In genomic region chr12:56266068-56266633, GRCh38 we compare ENCODE assay signal across 6 cellular contexts. TPM values are rescaled to one million over a fixed set of nuclear protein-coding genes. Genes with fewer than 3 reads are reported as not detected.
A peak's percentile ranks its signal among the peaks of the same experiment; 100 is the strongest.
DNase-seq lines count a peak whose midpoint lies in the region; ATAC-seq and TF ChIP-seq lines count a peak whose summit lies in the region.
"Not testable (repeated sequence)": the region's sequence is repeated elsewhere in the genome, so short reads cannot be mapped to it uniquely, and the experiment has no call there.

No MANE protein-coding gene starts in this region.

- H3K27me3 ChIP-seq in Caco-2 (replicated peaks; ENCODE audit: control insufficient read depth, insufficient read depth, low read length); Panc1 (ENCODE audit: control insufficient read depth, insufficient read depth, low read length); muscle layer of duodenum (ENCODE audit: low read depth, low read length); stomach: not testable (repeated sequence)

- POLR2A ChIA-PET in Caco-2 (lab: Charles Lee) = interaction anchor here (0.5 to 2.0 kb wide), 7 partner anchors 25 to 102 kb away, joined by 3 to 12 read pairs (median 4); partner anchors contain the start of genes RNF41, SMARCC2 and STAT2
- POLR2A ChIA-PET in Panc1 (lab: Charles Lee) = not testable (repeated sequence)

- not testable (repeated sequence) for DNase-seq in Caco-2; Panc1 (ENCODE audit: low read depth, low spot score); fibroblast of the aortic adventitia (ENCODE audit: low read depth); stomach

- H3K4me1 Mint-ChIP-seq in Caco-2 (ENCODE audit: low read depth, unreplicated experiment) = peaks cover 19% of the 10 kb centered on the region

- BruUV-seq in Caco-2 (replicated peaks; lab: Mats Ljungman, UMichigan); Panc1 (replicated peaks; lab: Mats Ljungman, UMichigan): not testable (repeated sequence)

- H3K27ac ChIP-seq in Panc1 (ENCODE audit: low read length) (peak overlapping the region; percentile 75), angular gyrus (ENCODE audit: low read depth, low read length) (peak overlapping the region; percentile 90), muscle layer of duodenum (ENCODE audit: low read length) (peak overlapping the region; percentile 79), stomach (peak overlapping the region; percentile 88 to 98 (median 95))

- ATAC-seq in Panc1 = peak; percentile 1; the same call in 1 of the 2 replicates

- H3K27ac Mint-ChIP-seq in Caco-2 (ENCODE audit: unreplicated experiment) = peak overlapping the region; percentile 61

- in situ Hi-C loops in Panc1 (cut with HindIII; ENCODE audit: low pct_unique_long_range_greater_than_20kb, low sequenced_read_pairs) = not testable (repeated sequence)

- not testable (repeated sequence) for H3K9me3 ChIP-seq in Caco-2; Panc1 (ENCODE audit: control insufficient read depth, insufficient read depth, low read depth, low read length); muscle layer of duodenum (ENCODE audit: control insufficient read depth in 1 of 2, low read length in 2 of 2); stomach

- CTCF ChIA-PET in Caco-2 (lab: Charles Lee) (interaction anchor here (0.6 to 2.2 kb wide), 8 partner anchors 8 to 77 kb away, joined by 3 to 13 read pairs (median 4); partner anchors contain the start of genes ANKRD52, CNPY2, RNF41 and SMARCC2), Panc1 (lab: Charles Lee) (interaction anchor here (0.5 to 0.6 kb wide), 3 partner anchors 8 to 23 kb away, joined by 3 to 4 read pairs (median 3); partner anchors contain the start of gene ANKRD52)

- H3K36me3 Mint-ChIP-seq in Caco-2 (ENCODE audit: insufficient read depth, unreplicated experiment) = peaks cover 30% of the 10 kb centered on the region

- not testable (repeated sequence) for TF ChIP-seq CTCF in Caco-2 (IDR thresholded peaks at IDR 0.05; ENCODE audit: insufficient read depth in 1 of 2, low read depth in 1 of 2, low read length in 1 of 2, severe bottlenecking in 1 of 2, unreplicated experiment in 1 of 2); Panc1 (IDR thresholded peaks at IDR 0.05); fibroblast of the aortic adventitia (IDR thresholded peaks at IDR 0.05; ENCODE audit: insufficient read depth, low read length); stomach (IDR thresholded peaks at IDR 0.05)

- peak overlapping the region; percentile 65 for H3K4me3 ChIP-seq in Caco-2 (ENCODE audit: low read depth, low read length)
- peak overlapping the region; percentile 68 to 69 for H3K4me3 ChIP-seq in Panc1 (ENCODE audit: low read depth in 2 of 2, low read length in 2 of 2)
- H3K4me3 ChIP-seq in fibroblast of the aortic adventitia (ENCODE audit: low read depth, low read length) = peak overlapping the region; percentile 83
- peak overlapping the region; percentile 80 to 82 for H3K4me3 ChIP-seq in muscle layer of duodenum (ENCODE audit: low read depth in 1 of 2, low read length in 2 of 2)
- H3K4me3 ChIP-seq in stomach = peak overlapping the region; percentile 70 to 83 (median 78)

- not testable (repeated sequence) for TF ChIP-seq EP300 in stomach (IDR thresholded peaks at IDR 0.05)

- peak overlapping the region; percentile 83 for H3K4me3 Mint-ChIP-seq in Caco-2 (ENCODE audit: unreplicated experiment)

- not testable (repeated sequence) for TF ChIP-seq POLR2A in stomach (IDR thresholded peaks at IDR 0.05)

- intact Hi-C loops in Caco-2 (cut with micrococcal nuclease; ENCODE audit: unreplicated experiment) = loop anchor here (2.0 kb wide), 5 partner anchors 21 to 147 kb away; partner anchors contain the start of genes CS, SLC39A5 and ZC3H10
- intact Hi-C loops in Panc1 (cut with micrococcal nuclease; ENCODE audit: unreplicated experiment); stomach (cut with DNase I; ENCODE audit: low total_unique reads): not testable (repeated sequence)

- peaks cover 19% of the 10 kb centered on the region for H3K4me1 ChIP-seq in Caco-2
- not testable (repeated sequence) for H3K4me1 ChIP-seq in Panc1 (ENCODE audit: control insufficient read depth, insufficient read depth, low read length)
- peaks cover under 1 to 17% of the 10 kb centered on the region in 2 donors for H3K4me1 ChIP-seq in muscle layer of duodenum (ENCODE audit: control insufficient read depth in 1 of 2, insufficient read depth in 2 of 2, low read length in 2 of 2)
- peaks cover 10 to 30% (median 20%) of the 10 kb centered on the region in 4 donors for H3K4me1 ChIP-seq in stomach

- WGBS in stomach, 5 donors = 62 to 69% (median 65%) methylated on average over 13 of the region's 13 CpGs

- not testable (repeated sequence) for H3K9me3 Mint-ChIP-seq in Caco-2 (ENCODE audit: unreplicated experiment)

- not testable (repeated sequence) for H3K36me3 ChIP-seq in Caco-2 (ENCODE audit: control insufficient read depth, insufficient read depth, low read length); Panc1 (ENCODE audit: control insufficient read depth, insufficient read depth, low read length)
- H3K36me3 ChIP-seq in muscle layer of duodenum (ENCODE audit: control insufficient read depth in 1 of 2, insufficient read depth in 2 of 2, low read length in 2 of 2) (peaks cover 5 to 15% of the 10 kb centered on the region in 2 donors), stomach (peaks cover 3 to 26% (median 19%) of the 10 kb centered on the region in 4 donors)

- H3K27me3 Mint-ChIP-seq in Caco-2 (ENCODE audit: insufficient read depth, unreplicated experiment) = not testable (repeated sequence)

RNA-seq across cellular contexts. Expression of gene COQ10A, which starts 0.6 kb away (rescaled TPM):
- total RNA-seq in Caco-2 (2022) = 16.7 and 18.4 TPM in 2 replicates
- total RNA-seq in Panc1 (2021; ENCODE audit: unreplicated experiment) = 20.0 TPM
- 19.9 TPM for polyA plus RNA-seq in Panc1 (2012; ENCODE audit: insufficient read length)
- total RNA-seq in fibroblast of the aortic adventitia (ENCODE audit: low replicate concordance) = 5.1 and 8.0 TPM in 2 replicates
- 10 to 100 TPM in 2 of 5 donors, 1 to 10 TPM in 3; 6.8 to 86.4 (median 9.4) TPM for total RNA-seq in stomach
- 10 to 100 TPM in 1 of 3 donors, 1 to 10 TPM in 2; 4.4 to 10.1 (median 7.0) TPM for polyA plus RNA-seq in stomach

RNA-seq across cellular contexts. Expression of gene ANKRD52, which starts 8.0 kb away (rescaled TPM):
- 34.6 and 46.3 TPM in 2 replicates for total RNA-seq in Caco-2 (2022)
- 67.5 TPM for total RNA-seq in Panc1 (2021; ENCODE audit: unreplicated experiment)
- 48.3 TPM for polyA plus RNA-seq in Panc1 (2012; ENCODE audit: insufficient read length)
- total RNA-seq in fibroblast of the aortic adventitia (ENCODE audit: low replicate concordance) = 8.7 and 20.0 TPM in 2 replicates
- 10 to 100 TPM in 4 of 5 donors, 1 to 10 TPM in 1; 2.3 to 28.3 (median 14.2) TPM for total RNA-seq in stomach
- polyA plus RNA-seq in stomach = 1 to 10 TPM; 3.1 to 6.7 (median 3.4) TPM

RNA-seq across cellular contexts. Expression of gene CS, which starts 34.0 kb away (rescaled TPM):
- total RNA-seq in Caco-2 (2022) (241 and 263 TPM in 2 replicates), Panc1 (2021; ENCODE audit: unreplicated experiment) (240 TPM), fibroblast of the aortic adventitia (ENCODE audit: low replicate concordance) (40.9 and 117 TPM in 2 replicates), stomach (100 to 1,000 TPM; 109 to 174 (median 135) TPM)
- 199 TPM for polyA plus RNA-seq in Panc1 (2012; ENCODE audit: insufficient read length)
- polyA plus RNA-seq in stomach = 10 to 100 TPM; 51.9 to 63.7 (median 55.4) TPM

RNA-seq across cellular contexts. Expression of gene SLC39A5, which starts 36.3 kb away (rescaled TPM):
- total RNA-seq in Caco-2 (2022) (83.1 and 110 TPM in 2 replicates), Panc1 (2021; ENCODE audit: unreplicated experiment) (0.23 TPM), fibroblast of the aortic adventitia (ENCODE audit: low replicate concordance) (0.18 TPM in 1 of 2 replicates, not detected in the other), stomach (100 to 1,000 TPM in 1 of 5 donors, 10 to 100 TPM in 1, 1 to 10 TPM in 1, not detected in 2; 8.0 to 450 (median 18.7) TPM)
- 0.44 TPM for polyA plus RNA-seq in Panc1 (2012; ENCODE audit: insufficient read length)
- under 1 TPM in 2 of 3 donors, not detected in 1; 0.15 to 1.00 TPM for polyA plus RNA-seq in stomach

RNA-seq across cellular contexts. Expression of gene NABP2, which starts 42.0 kb away (rescaled TPM):
- total RNA-seq in Caco-2 (2022) (32.1 and 37.7 TPM in 2 replicates), Panc1 (2021; ENCODE audit: unreplicated experiment) (99.6 TPM), fibroblast of the aortic adventitia (ENCODE audit: low replicate concordance) (13.9 and 31.5 TPM in 2 replicates), stomach (10 to 100 TPM in 2 of 5 donors, 1 to 10 TPM in 3; 1.2 to 13.9 (median 8.0) TPM)
- polyA plus RNA-seq in Panc1 (2012; ENCODE audit: insufficient read length) = 116 TPM
- 10 to 100 TPM; 22.2 to 36.5 (median 28.0) TPM for polyA plus RNA-seq in stomach
